In genomic region chr2:190353537-190353899, GRCh38 we compare ENCODE assay signal across 17 cellular contexts. TPM values are rescaled to one million over a fixed set of nuclear protein-coding genes. Genes with fewer than 3 reads are reported as not detected.
DNase-seq lines count a peak whose midpoint lies in the region; ATAC-seq and TF ChIP-seq lines count a peak whose summit lies in the region.
"Had no signal": no experiment of that assay in that cellular context is flagged by ENCODE, and none has a peak within 500 bp of the region (broad histone marks: within the 10 kb centered on the region; RNA-seq: fewer than 3 reads in every experiment).

No MANE protein-coding gene starts in this region.

- peaks cover 0 to 10% (median under 1%) of the 10 kb centered on the region in 4 donors for H3K4me1 Mint-ChIP-seq in CD4-positive, alpha-beta memory T cell
- H3K4me1 Mint-ChIP-seq in brain = peaks cover 42% of the 10 kb centered on the region

- no peaks in the 10 kb centered on the region for H3K27me3 ChIP-seq in CD4-positive, alpha-beta memory T cell (ENCODE audit: insufficient read depth, low read length)
- no peaks in the 10 kb centered on the region for H3K27me3 ChIP-seq in left lung
- no peaks in the 10 kb centered on the region for H3K27me3 ChIP-seq in rectal smooth muscle tissue (ENCODE audit: control insufficient read depth, insufficient read depth, low read length)
- H3K27me3 ChIP-seq: pancreas, tibial artery had no signal

- intact Hi-C loops in CD4-positive, alpha-beta memory T cell (cut with micrococcal nuclease) = no loop called here
- intact Hi-C loops in left lung (cut with DNase I) = no loop called here

- H3K9me3 ChIP-seq in CD4-positive, alpha-beta memory T cell (ENCODE audit: control insufficient read depth in 1 of 2, low read length in 2 of 2) = no peaks in the 10 kb centered on the region
- H3K9me3 ChIP-seq in left lung = no peaks in the 10 kb centered on the region
- H3K9me3 ChIP-seq: mucosa of descending colon, pancreas, tibial artery had no signal

- POLR2A ChIA-PET in CD4-positive, alpha-beta memory T cell (lab: Charles Lee; ENCODE audit: partially characterized antibody) = interaction anchor here (1.3 kb wide), 1 partner anchor 9 kb away, joined by 7 read pairs; no protein-coding TSS in a partner anchor

- no peaks in the 10 kb centered on the region for H3K9me3 Mint-ChIP-seq in CD4-positive, alpha-beta memory T cell
- H3K9me3 Mint-ChIP-seq in brain = no peaks in the 10 kb centered on the region
- H3K9me3 Mint-ChIP-seq: activated CD4-positive, alpha-beta memory T cell treated with anti-CD3 and anti-CD28 coated beads, Interleukin-2, amount 10 ng/mL, durations not matched to agents 7 days and 5 days; activated T-cell treated with anti-CD3 and anti-CD28 coated beads, Interleukin-2, amount 50 U/mL, for 24 hours; T-helper 1 cell treated with Interleukin-12 subunit alpha and Interleukin-12 subunit beta and Interleukin-4 antibody, amounts not matched to agents 30 μg/mL and 1 μg/mL, for 36 hours had no signal

- ATAC-seq in left lung (no peak), GM21723 (IDR thresholded peaks at IDR 0.05; ENCODE audit: unreplicated experiment) (no peak)

- TF ChIP-seq CTCF in brain (conservative IDR thresholded peaks at IDR 0.05) = no peak
- TF ChIP-seq CTCF in left lung (IDR thresholded peaks at IDR 0.05) = no peak

- peak overlapping the region in 4 of 7 donors; percentile 29 to 84 (median 69) for H3K27ac Mint-ChIP-seq in CD4-positive, alpha-beta memory T cell
- peak overlapping the region in 3 of 5 experiments; percentile 5 to 95 (median 89) for H3K27ac Mint-ChIP-seq in brain
- H3K27ac Mint-ChIP-seq: activated CD4-positive, alpha-beta memory T cell treated with anti-CD3 and anti-CD28 coated beads, Interleukin-2, amount 10 ng/mL, durations not matched to agents 7 days and 5 days; activated naive CD8-positive, alpha-beta T cell; activated T-cell treated with anti-CD3 and anti-CD28 coated beads, Interleukin-2, amount 50 U/mL, for 24 hours; T-helper 1 cell treated with Interleukin-12 subunit alpha and Interleukin-12 subunit beta and Interleukin-4 antibody, amounts not matched to agents 30 μg/mL and 1 μg/mL, for 36 hours had no signal

- no peak for DNase-seq in CD4-positive, alpha-beta memory T cell
- DNase-seq in left lung (no peak), ecto neural progenitor cell (ENCODE audit: low spot score) (no peak)
- no peak for DNase-seq in stimulated activated CD4-positive, alpha-beta T cell treated with anti-CD3 and anti-CD28 coated beads, Interleukin-2, amount 100 ng/mL, for 48 hours
- DNase-seq in activated naive CD4-positive, alpha-beta T cell treated with Interleukin-2 at 50 U/mL for 16 hours = no peak
- DNase-seq: activated CD4-positive, alpha-beta memory T cell treated with anti-CD3 and anti-CD28 coated beads, Interleukin-2, amount 10 ng/mL, durations not matched to agents 7 days and 5 days; activated T-cell treated with anti-CD3 and anti-CD28 coated beads, Interleukin-2, amount 50 U/mL, for 24 hours; mucosa of descending colon; NCI-H2171; NCI-H774; pancreas had no signal

- CTCF ChIA-PET in CD4-positive, alpha-beta memory T cell (lab: Charles Lee; ENCODE audit: partially characterized antibody) = interaction anchor here (1.0 kb wide), 1 partner anchor 8 kb away, joined by 3 read pairs; no protein-coding TSS in a partner anchor

- H3K36me3 Mint-ChIP-seq in CD4-positive, alpha-beta memory T cell = no peaks in the 10 kb centered on the region
- no peaks in the 10 kb centered on the region for H3K36me3 Mint-ChIP-seq in brain
- H3K36me3 Mint-ChIP-seq: activated naive CD8-positive, alpha-beta T cell had no signal

- no peak overlapping the region for H3K4me3 ChIP-seq in CD4-positive, alpha-beta memory T cell (ENCODE audit: low read length in 2 of 2)
- H3K4me3 ChIP-seq in left lung (no peak overlapping the region), rectal smooth muscle tissue (ENCODE audit: low read length) (no peak overlapping the region)
- H3K4me3 ChIP-seq: mucosa of descending colon, pancreas, tibial artery had no signal

- H3K9ac ChIP-seq in rectal smooth muscle tissue (ENCODE audit: low read length) = no peak overlapping the region

- H3K36me3 ChIP-seq in CD4-positive, alpha-beta memory T cell (ENCODE audit: insufficient read depth, low read length) = no peaks in the 10 kb centered on the region
- H3K36me3 ChIP-seq in left lung (no peaks in the 10 kb centered on the region), rectal smooth muscle tissue (ENCODE audit: control insufficient read depth, insufficient read depth, low read length) (peaks cover 2% of the 10 kb centered on the region)
- H3K36me3 ChIP-seq: pancreas, tibial artery had no signal

- H3K4me1 ChIP-seq in CD4-positive, alpha-beta memory T cell (ENCODE audit: insufficient read depth, low read length) = no peaks in the 10 kb centered on the region
- H3K4me1 ChIP-seq in left lung = peaks cover 0 to 36% of the 10 kb centered on the region in 2 donors
- H3K4me1 ChIP-seq in rectal smooth muscle tissue (ENCODE audit: control insufficient read depth, insufficient read depth, low read length) = peaks cover 11% of the 10 kb centered on the region

- H3K27me3 Mint-ChIP-seq in CD4-positive, alpha-beta memory T cell = no peaks in the 10 kb centered on the region
- H3K27me3 Mint-ChIP-seq in brain = no peaks in the 10 kb centered on the region
- H3K27me3 Mint-ChIP-seq: activated CD4-positive, alpha-beta memory T cell treated with anti-CD3 and anti-CD28 coated beads, Interleukin-2, amount 10 ng/mL, durations not matched to agents 7 days and 5 days; activated naive CD8-positive, alpha-beta T cell; activated T-cell treated with anti-CD3 and anti-CD28 coated beads, Interleukin-2, amount 50 U/mL, for 24 hours had no signal

- no peak overlapping the region for H3K4me3 Mint-ChIP-seq in CD4-positive, alpha-beta memory T cell
- no peak overlapping the region for H3K4me3 Mint-ChIP-seq in brain
- H3K4me3 Mint-ChIP-seq: activated CD4-positive, alpha-beta memory T cell treated with anti-CD3 and anti-CD28 coated beads, Interleukin-2, amount 10 ng/mL, durations not matched to agents 7 days and 5 days; activated naive CD8-positive, alpha-beta T cell; activated T-cell treated with anti-CD3 and anti-CD28 coated beads, Interleukin-2, amount 50 U/mL, for 24 hours; T-helper 1 cell treated with Interleukin-12 subunit alpha and Interleukin-12 subunit beta and Interleukin-4 antibody, amounts not matched to agents 30 μg/mL and 1 μg/mL, for 36 hours had no signal

- no peak overlapping the region for H3K27ac ChIP-seq in CD4-positive, alpha-beta memory T cell (ENCODE audit: low read depth, low read length)
- H3K27ac ChIP-seq in left lung (peak overlapping the region; percentile 65), rectal smooth muscle tissue (ENCODE audit: low read depth, low read length) (peak overlapping the region; percentile 36)
- H3K27ac ChIP-seq: tibial artery had no signal

RNA-seq across cellular contexts. Expression of gene INPP1, which starts 10.1 kb away (rescaled TPM):
- 1 to 10 TPM; 3.2 to 3.7 TPM for total RNA-seq in CD4-positive, alpha-beta memory T cell
- polyA plus RNA-seq in CD4-positive, alpha-beta memory T cell = 1 to 10 TPM; 3.1 to 3.4 TPM
- 31.3 TPM for polyA plus RNA-seq in brain (ENCODE audit: insufficient read depth, low read depth, low replicate concordance)
- total RNA-seq in left lung = 10 to 100 TPM; 21.0 to 25.0 TPM

RNA-seq across cellular contexts. Expression of gene HIBCH, which starts 33.9 kb away (rescaled TPM):
- total RNA-seq in CD4-positive, alpha-beta memory T cell = 10 to 100 TPM; 20.0 to 22.3 TPM
- 10 to 100 TPM; 19.3 to 19.6 TPM for polyA plus RNA-seq in CD4-positive, alpha-beta memory T cell
- polyA plus RNA-seq in brain (ENCODE audit: insufficient read depth, low read depth, low replicate concordance) = 12.4 TPM
- total RNA-seq in left lung = 10 to 100 TPM; 31.8 to 32.9 TPM

RNA-seq across cellular contexts. Expression of gene MFSD6, which starts 54.6 kb away (rescaled TPM):
- total RNA-seq in CD4-positive, alpha-beta memory T cell = 10 to 100 TPM; 38.3 to 47.5 TPM
- polyA plus RNA-seq in CD4-positive, alpha-beta memory T cell = 10 to 100 TPM in 1 of 2 donors, 1 to 10 TPM in 1; 7.7 to 29.1 TPM
- 58.4 TPM for polyA plus RNA-seq in brain (ENCODE audit: insufficient read depth, low read depth, low replicate concordance)
- total RNA-seq in left lung = 10 to 100 TPM; 38.2 to 46.6 TPM

Comparison
In these comparisons a context has a peak if more than half of its experiments do, and no peak if none do; other contexts are left out.
1. RNA of gene INPP1, which starts 10.1 kb away (total RNA-seq): 21.0 to 25.0 TPM in left lung; 3.2 to 3.7 TPM in CD4-positive, alpha-beta memory T cell; every median in the first group is over 4 times any median in the second.